ENCODE assay signal across 20 cellular contexts in genomic region chr12:53241623-53242412, GRCh38. TPM values are rescaled to one million over a fixed set of nuclear protein-coding genes. Genes with fewer than 3 reads are reported as not detected.
DNase-seq lines count a peak whose midpoint lies in the region; ATAC-seq and TF ChIP-seq lines count a peak whose summit lies in the region.
"Had no signal": no experiment of that assay in that cellular context is flagged by ENCODE, and none has a peak within 500 bp of the region (broad histone marks: within the 10 kb centered on the region; RNA-seq: fewer than 3 reads in every experiment).

No MANE protein-coding gene starts in this region.

- peaks cover 21% of the 10 kb centered on the region for H3K4me1 Mint-ChIP-seq in neural crest cell

- no peaks in the 10 kb centered on the region for H3K36me3 Mint-ChIP-seq in neural crest cell (ENCODE audit: low read depth)
- H3K36me3 Mint-ChIP-seq: CD4-positive, CD25-positive, alpha-beta regulatory T cell had no signal

- H3K27me3 ChIP-seq in right cardiac atrium (ENCODE audit: control insufficient read depth, insufficient read depth) = no peaks in the 10 kb centered on the region

- H3K27ac ChIP-seq in right cardiac atrium (ENCODE audit: low read length) = no peak overlapping the region
- H3K27ac ChIP-seq: dorsolateral prefrontal cortex, gastrocnemius medialis, sigmoid colon, stomach had no signal

- DNase-seq in right cardiac atrium (no peak), left ventricle myocardium superior (no peak), ecto neural progenitor cell (ENCODE audit: low spot score) (peak; percentile 85), neural crest cell (ENCODE audit: low read depth, low spot score) (no peak), DMS79 (lab: John Stamatoyannopoulos, UW) (no peak)
- DNase-seq in activated T-cell treated with anti-CD3 and anti-CD28 coated beads, Interleukin-2, amount 50 U/mL, for 48 hours = no peak
- DNase-seq in activated CD4-positive, alpha-beta T cell treated with anti-CD3 and anti-CD28 coated beads, Interleukin-2, amount 50 U/mL, for 1 hour = no peak
- DNase-seq: activated effector memory CD4-positive, alpha-beta T cell treated with Interleukin-2 at 50 U/mL for 16 hours; CD4-positive, CD25-positive, alpha-beta regulatory T cell; DMS79 treated with DMSO at 0.1 percent for 48 hours; dorsolateral prefrontal cortex; gastrocnemius medialis; left colon; NCI-H2029 treated with DMSO at 0.1 percent for 48 hours; nucleus accumbens; sigmoid colon; stomach; T1000 had no signal

- ATAC-seq in right cardiac atrium (peak; percentile 30 to 36), left ventricle myocardium superior (no peak), GM21515 (IDR thresholded peaks at IDR 0.05; ENCODE audit: unreplicated experiment) (no peak)
- ATAC-seq: activated CD4-positive, CD25-positive, alpha-beta regulatory T cell treated with anti-CD3 and anti-CD28 coated beads, Interleukin-2, amount 50 U/mL, for 24 hours; gastrocnemius medialis had no signal

- H3K4me3 ChIP-seq in right cardiac atrium (ENCODE audit: low read length) = no peak overlapping the region
- H3K4me3 ChIP-seq: dorsolateral prefrontal cortex, gastrocnemius medialis, sigmoid colon, stomach had no signal

- no peaks in the 10 kb centered on the region for H3K4me1 ChIP-seq in right cardiac atrium (ENCODE audit: control insufficient read depth, insufficient read depth, low read length)
- H3K4me1 ChIP-seq: gastrocnemius medialis, sigmoid colon, stomach had no signal

- intact Hi-C loops in right cardiac atrium (cut with DNase I) = no loop called here
- intact Hi-C loops in left ventricle myocardium superior (cut with micrococcal nuclease) = no loop called here

- no peak overlapping the region for H3K4me3 Mint-ChIP-seq in neural crest cell

- peaks cover 6% of the 10 kb centered on the region for H3K27me3 Mint-ChIP-seq in neural crest cell (ENCODE audit: low read depth)

- no peaks in the 10 kb centered on the region for H3K9me3 Mint-ChIP-seq in neural crest cell

- no peaks in the 10 kb centered on the region for H3K9me3 ChIP-seq in right cardiac atrium (ENCODE audit: control insufficient read depth, low read length)
- H3K9me3 ChIP-seq: gastrocnemius medialis, sigmoid colon, stomach had no signal

- WGBS in right cardiac atrium = 69% methylated on average over 11 of the region's 11 CpGs

- TF ChIP-seq CTCF in neural crest cell (conservative IDR thresholded peaks at IDR 0.05) = no peak

- peak overlapping the region; percentile 15 for H3K27ac Mint-ChIP-seq in neural crest cell (ENCODE audit: unreplicated experiment)
- H3K27ac Mint-ChIP-seq: CD4-positive, CD25-positive, alpha-beta regulatory T cell had no signal

RNA-seq across cellular contexts. Expression of gene RARG, which starts 9.8 kb away (rescaled TPM):
- total RNA-seq in right cardiac atrium (10 to 100 TPM; 11.7 to 26.2 (median 23.4) TPM), left ventricle myocardium superior (16.9 TPM), neural crest cell (5.4 and 5.9 TPM in 2 replicates)
- polyA plus RNA-seq in right cardiac atrium = 10.5 TPM

RNA-seq across cellular contexts. Expression of gene ESPL1, which starts 26.3 kb away (rescaled TPM):
- total RNA-seq in right cardiac atrium = 1 to 10 TPM in 1 of 4 donors, under 1 TPM in 3; 0.23 to 1.2 (median 0.40) TPM
- 0.11 TPM for polyA plus RNA-seq in right cardiac atrium
- 0.17 TPM for total RNA-seq in left ventricle myocardium superior
- total RNA-seq in neural crest cell = 56.3 and 65.8 TPM in 2 replicates

RNA-seq across cellular contexts. Expression of gene ITGB7, which starts 34.8 kb away (rescaled TPM):
- 1 to 10 TPM in 2 of 4 donors, under 1 TPM in 2; 0.88 to 2.8 (median 1.3) TPM for total RNA-seq in right cardiac atrium
- polyA plus RNA-seq in right cardiac atrium = 0.45 TPM
- total RNA-seq in left ventricle myocardium superior = 1.3 TPM
- not detected in 2 replicates for total RNA-seq in neural crest cell

RNA-seq across cellular contexts. Expression of gene PFDN5, which starts 53.5 kb away (rescaled TPM):
- 100 to 1,000 TPM; 355 to 443 (median 395) TPM for total RNA-seq in right cardiac atrium
- polyA plus RNA-seq in right cardiac atrium = 764 TPM
- total RNA-seq in left ventricle myocardium superior = 374 TPM
- total RNA-seq in neural crest cell = 324 and 326 TPM in 2 replicates

RNA-seq across cellular contexts. Expression of gene MYG1, which starts 57.7 kb away (rescaled TPM):
- total RNA-seq in right cardiac atrium (10 to 100 TPM; 28.9 to 44.3 (median 38.1) TPM), left ventricle myocardium superior (42.5 TPM), neural crest cell (67.1 and 72.7 TPM in 2 replicates)
- polyA plus RNA-seq in right cardiac atrium = 37.3 TPM

Comparison
In these comparisons a context has a peak if more than half of its experiments do, and no peak if none do; other contexts are left out.
1. ATAC-seq: peak in right cardiac atrium (2 of 2); none in left ventricle myocardium superior (single experiment) and GM21515 (single experiment).
2. RNA of gene ESPL1, which starts 26.3 kb away (total RNA-seq): 56.3 to 65.8 TPM in neural crest cell; 0.23 to 1.2 TPM in right cardiac atrium and 0.17 TPM in left ventricle myocardium superior (single experiment); every median in the first group is over 10 times any median in the second.